ENCODE assay signal across 8 cellular contexts in genomic region chr3:33277193-33277882, GRCh38. TPM values are rescaled to one million over a fixed set of nuclear protein-coding genes. Genes with fewer than 3 reads are reported as not detected.
DNase-seq lines count a peak whose midpoint lies in the region; ATAC-seq, FAIRE-seq and TF ChIP-seq lines count a peak whose summit lies in the region.

A gene with protein sequence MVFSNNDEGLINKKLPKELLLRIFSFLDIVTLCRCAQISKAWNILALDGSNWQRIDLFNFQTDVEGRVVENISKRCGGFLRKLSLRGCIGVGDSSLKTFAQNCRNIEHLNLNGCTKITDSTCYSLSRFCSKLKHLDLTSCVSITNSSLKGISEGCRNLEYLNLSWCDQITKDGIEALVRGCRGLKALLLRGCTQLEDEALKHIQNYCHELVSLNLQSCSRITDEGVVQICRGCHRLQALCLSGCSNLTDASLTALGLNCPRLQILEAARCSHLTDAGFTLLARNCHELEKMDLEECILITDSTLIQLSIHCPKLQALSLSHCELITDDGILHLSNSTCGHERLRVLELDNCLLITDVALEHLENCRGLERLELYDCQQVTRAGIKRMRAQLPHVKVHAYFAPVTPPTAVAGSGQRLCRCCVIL (plus strand): TSS chr3:33277442. CDS start chr3:33277513, 71 bp downstream.

- peak within 1 kb of the TSS; percentile 74 for H2AFZ ChIP-seq in neural progenitor cell (replicated peaks)

- no peaks in the 10 kb centered on the region for H3K9me3 Mint-ChIP-seq in activated T-cell treated with anti-CD3 and anti-CD28 coated beads, Interleukin-2, amount 50 U/mL, for 72 hours
- H3K9me3 Mint-ChIP-seq in neural progenitor cell = no peaks in the 10 kb centered on the region

- H3K36me3 Mint-ChIP-seq in activated T-cell treated with anti-CD3 and anti-CD28 coated beads, Interleukin-2, amount 50 U/mL, for 72 hours (ENCODE audit: insufficient read depth in 2 of 2) = peaks cover 0 to 3% of the 10 kb centered on the region in 2 donors
- no peaks in the 10 kb centered on the region for H3K36me3 Mint-ChIP-seq in neural progenitor cell

- peaks cover 32% of the 10 kb centered on the region for H3K27me3 Mint-ChIP-seq in activated T-cell treated with anti-CD3 and anti-CD28 coated beads, Interleukin-2, amount 50 U/mL, for 72 hours (ENCODE audit: low read depth)
- H3K27me3 Mint-ChIP-seq in neural progenitor cell (ENCODE audit: insufficient read depth, low read depth) = peaks cover 3% of the 10 kb centered on the region

- H3F3A ChIP-seq in neural progenitor cell (ENCODE audit: low read depth) = peaks cover 10% of the 10 kb centered on the region

- no peaks in the 10 kb centered on the region for H3K79me2 ChIP-seq in neural progenitor cell (ENCODE audit: low read depth)

- H3K4me1 Mint-ChIP-seq in activated T-cell treated with anti-CD3 and anti-CD28 coated beads, Interleukin-2, amount 50 U/mL, for 72 hours (ENCODE audit: low read depth) = peaks cover 10% of the 10 kb centered on the region
- H3K4me1 Mint-ChIP-seq in neural progenitor cell = peaks cover 10% of the 10 kb centered on the region

- TF ChIP-seq POLR2A in uterus (IDR thresholded peaks at IDR 0.05) = peak in 1 of 2 donors; percentile 41

- peak within 1 kb of the TSS; percentile 78 to 82 for H3K4me3 Mint-ChIP-seq in activated T-cell treated with anti-CD3 and anti-CD28 coated beads, Interleukin-2, amount 50 U/mL, for 72 hours
- H3K4me3 Mint-ChIP-seq in neural progenitor cell = peak within 1 kb of the TSS; percentile 85

- intact Hi-C loops in uterus (cut with DNase I; ENCODE audit: low total_unique reads) = no loop called here

- no peak within 1 kb of the TSS for H3K27ac Mint-ChIP-seq in activated T-cell treated with anti-CD3 and anti-CD28 coated beads, Interleukin-2, amount 50 U/mL, for 72 hours
- H3K27ac Mint-ChIP-seq in neural progenitor cell = no peak within 1 kb of the TSS

- TF ChIP-seq CTCF in neural progenitor cell (IDR thresholded peaks at IDR 0.05) (peak; percentile 8), uterus (IDR thresholded peaks at IDR 0.05) (no peak)

- H3K27me3 ChIP-seq in neural progenitor cell = peaks cover 11% of the 10 kb centered on the region
- no peaks in the 10 kb centered on the region for H3K27me3 ChIP-seq in uterus

- H3K9me3 ChIP-seq in neural progenitor cell (ENCODE audit: low read depth) (no peaks in the 10 kb centered on the region), uterus (no peaks in the 10 kb centered on the region)

- FAIRE-seq in frontal cortex (lab: Jason Lieb, UNC) = no peak

- H3K4me2 ChIP-seq in neural progenitor cell = peak within 1 kb of the TSS; percentile 91

- no peak within 1 kb of the TSS for H3K27ac ChIP-seq in neural progenitor cell
- peak within 1 kb of the TSS; percentile 34 to 50 for H3K27ac ChIP-seq in uterus

- H3K4me1 ChIP-seq in neural progenitor cell (no peaks in the 10 kb centered on the region), uterus (no peaks in the 10 kb centered on the region)

- H3K4me3 ChIP-seq in neural progenitor cell = peak within 1 kb of the TSS; percentile 71
- peak within 1 kb of the TSS; percentile 45 to 66 for H3K4me3 ChIP-seq in uterus

- no peak within 1 kb of the TSS for H3K9ac ChIP-seq in neural progenitor cell

- peak; percentile 78 for ATAC-seq in HG02642 (IDR thresholded peaks at IDR 0.05; ENCODE audit: poor library complexity, unreplicated experiment)
- peak; percentile 75 to 85 for ATAC-seq in activated T-cell treated with anti-CD3 and anti-CD28 coated beads, Interleukin-2, amount 50 U/mL, for 72 hours (replicated peaks in 1 of 2)

- DNase-seq in NCI-H2081 (lab: John Stamatoyannopoulos, UW) (peak; percentile 68 to 70), NCI-H2081 treated with DMSO at 0.1 percent for 48 hours (lab: John Stamatoyannopoulos, UW) (no peak), NCI-H2196 treated with DMSO at 0.1 percent for 48 hours (lab: John Stamatoyannopoulos, UW; ENCODE audit: unreplicated experiment) (peak; percentile 40), frontal cortex (ENCODE audit: low spot score in 2 of 2) (peak; percentile 61 to 70), neural progenitor cell (ENCODE audit: low spot score) (peak; percentile 96), uterus (peak; percentile 27 to 41)
- DNase-seq in activated T-cell treated with anti-CD3 and anti-CD28 coated beads, Interleukin-2, amount 50 U/mL, for 72 hours = peak; percentile 45 to 49

- H4K20me1 ChIP-seq in neural progenitor cell (ENCODE audit: low read depth) = no peaks in the 10 kb centered on the region

- H3K36me3 ChIP-seq in neural progenitor cell (no peaks in the 10 kb centered on the region), uterus (no peaks in the 10 kb centered on the region)

RNA-seq across cellular contexts. Expression of the gene that starts here (rescaled TPM):
- under 1 TPM in 1 of 2 donors, not detected in 1; 0.09 TPM for total RNA-seq in activated T-cell treated with anti-CD3 and anti-CD28 coated beads, Interleukin-2, amount 50 U/mL, for 72 hours
- total RNA-seq in frontal cortex (53.8 TPM), neural progenitor cell (ENCODE audit: low replicate concordance) (13.8 and 18.2 TPM in 2 replicates), uterus (10 to 100 TPM in 3 of 4 donors, not detected in 1; 10.2 to 24.3 (median 14.1) TPM)

Comparison
In these comparisons a context has a peak if more than half of its experiments do, and no peak if none do; other contexts are left out.
1. Peak in DNase-seq and ATAC-seq in activated T-cell treated with anti-CD3 and anti-CD28 coated beads, Interleukin-2, amount 50 U/mL, for 72 hours; RNA of the gene not detected or under 1 TPM.